Comparison of ENCODE assay signal across 34 cellular contexts in genomic region chr14:69280746-69281291, GRCh38. TPM values are rescaled to one million over a fixed set of nuclear protein-coding genes. Genes with fewer than 3 reads are reported as not detected.
"Had no signal": no experiment of that assay in that cellular context is flagged by ENCODE, and none has a peak within 500 bp of the region (broad histone marks: within the 10 kb centered on the region; RNA-seq: fewer than 3 reads in every experiment).

No MANE protein-coding gene starts in this region.

- H3K4me1 ChIP-seq: adrenal gland, body of pancreas, Peyer's patch had no signal

- H3K9me3 Mint-ChIP-seq: activated CD4-positive, alpha-beta memory T cell treated with anti-CD3 and anti-CD28 coated beads for 36 hours; activated naive CD4-positive, alpha-beta T cell treated with anti-CD3 and anti-CD28 coated beads, Interleukin-2, amount 50 U/mL, for 24 hours; activated T-cell treated with anti-CD3 and anti-CD28 coated beads, Interleukin-2, amount 50 U/mL, for 4 hours; activated T-helper 1 cell treated with anti-CD3 and anti-CD28 coated beads, Interleukin-12 subunit alpha, Interleukin-12 subunit beta, Interleukin-2, Interleukin-4 antibody, amounts not matched to agents 30 ng/mL and 10 ng/mL and 1 ng/mL, durations not matched to agents 14 hours and 24 hours and 36 hours had no signal

- H3K36me3 ChIP-seq: adrenal gland, Peyer's patch had no signal

- H3K36me3 Mint-ChIP-seq: activated CD4-positive, alpha-beta memory T cell treated with anti-CD3 and anti-CD28 coated beads for 36 hours; activated naive CD4-positive, alpha-beta T cell treated with anti-CD3 and anti-CD28 coated beads, Interleukin-2, amount 50 U/mL, for 24 hours had no signal

- FAIRE-seq: astrocyte, bronchial epithelial cell had no signal

- H3K4me3 Mint-ChIP-seq: activated B cell treated with CpG ODN at 0.5 μM for 24 hours; activated CD4-positive, alpha-beta memory T cell treated with anti-CD3 and anti-CD28 coated beads for 36 hours; activated naive CD4-positive, alpha-beta T cell treated with anti-CD3 and anti-CD28 coated beads, Interleukin-2, amount 50 U/mL, for 24 hours; activated T-cell treated with anti-CD3 and anti-CD28 coated beads, Interleukin-2, amount 50 U/mL, for 4 hours; activated T-helper 1 cell treated with anti-CD3 and anti-CD28 coated beads, Interleukin-12 subunit alpha, Interleukin-12 subunit beta, Interleukin-2, Interleukin-4 antibody, amounts not matched to agents 30 ng/mL and 10 ng/mL and 1 ng/mL, durations not matched to agents 14 hours and 24 hours and 36 hours had no signal

- H3K27ac Mint-ChIP-seq: activated B cell treated with CpG ODN at 0.5 μM for 24 hours; activated CD4-positive, alpha-beta memory T cell treated with anti-CD3 and anti-CD28 coated beads for 36 hours; activated naive CD4-positive, alpha-beta T cell treated with anti-CD3 and anti-CD28 coated beads, Interleukin-2, amount 50 U/mL, for 24 hours; activated T-helper 1 cell treated with anti-CD3 and anti-CD28 coated beads, Interleukin-12 subunit alpha, Interleukin-12 subunit beta, Interleukin-2, Interleukin-4 antibody, amounts not matched to agents 30 ng/mL and 10 ng/mL and 1 ng/mL, durations not matched to agents 14 hours and 24 hours and 36 hours had no signal

- H3K4me3 ChIP-seq: adrenal gland, body of pancreas, Peyer's patch had no signal

- H3K27me3 ChIP-seq: adrenal gland, body of pancreas, Peyer's patch had no signal

- H3K4me1 Mint-ChIP-seq: activated B cell treated with CpG ODN at 0.5 μM for 24 hours; activated naive CD4-positive, alpha-beta T cell treated with anti-CD3 and anti-CD28 coated beads, Interleukin-2, amount 50 U/mL, for 24 hours had no signal

- DNase-seq: activated B cell treated with CpG ODN at 0.5 μM for 24 hours; activated CD4-positive, alpha-beta memory T cell treated with anti-CD3 and anti-CD28 coated beads for 36 hours; activated CD4-positive, alpha-beta T cell treated with anti-CD3 and anti-CD28 coated beads for 4 hours; activated CD4-positive, alpha-beta T cell treated with anti-CD3 and anti-CD28 coated beads, Interleukin-2, amount 50 U/mL, for 1 hour; activated CD4-positive, CD25-positive, alpha-beta regulatory T cell treated with anti-CD3 and anti-CD28 coated beads, Interleukin-2, amount 50 U/mL, for 72 hours; activated CD8-positive, alpha-beta memory T cell treated with anti-CD3 and anti-CD28 coated beads, Interleukin-2, amount 50 U/mL, for 4 hours; activated naive CD4-positive, alpha-beta T cell; activated T-cell treated with anti-CD3 and anti-CD28 coated beads for 4 hours; activated T-cell treated with anti-CD3 and anti-CD28 coated beads, Interleukin-2, amount 50 U/mL, for 4 hours; body of pancreas; central memory CD4-positive, alpha-beta T cell; Karpas-422; KBM-7; NCI-H1048; NCI-H1694; NCI-H1930; NCI-H2081 treated with DMSO at 0.1 percent for 48 hours; NCI-H226; NCI-H524 treated with DMSO at 0.1 percent for 48 hours; PC-3; Peyer's patch; RPMI8226; SIG-M5; SW 1271; T-helper 1 cell; T-helper 2 cell; T-helper 9 cell had no signal

- H3K9me3 ChIP-seq: adrenal gland, body of pancreas, Peyer's patch had no signal

- H3K27ac ChIP-seq: adrenal gland, body of pancreas, Peyer's patch, VCaP had no signal

- ATAC-seq: activated T-cell treated with anti-CD3 and anti-CD28 coated beads, Interleukin-2, amount 50 U/mL, for 4 hours; body of pancreas; PC-3 had no signal

RNA-seq across cellular contexts. Expression of gene GALNT16, which starts 20.9 kb away (rescaled TPM):
- total RNA-seq: activated CD4-positive, alpha-beta memory T cell treated with anti-CD3 and anti-CD28 coated beads for 36 hours; bronchial epithelial cell; MCF 10A had no signal
